ENCODE assay signal across 1 cellular context in the genomic region with DNA sequence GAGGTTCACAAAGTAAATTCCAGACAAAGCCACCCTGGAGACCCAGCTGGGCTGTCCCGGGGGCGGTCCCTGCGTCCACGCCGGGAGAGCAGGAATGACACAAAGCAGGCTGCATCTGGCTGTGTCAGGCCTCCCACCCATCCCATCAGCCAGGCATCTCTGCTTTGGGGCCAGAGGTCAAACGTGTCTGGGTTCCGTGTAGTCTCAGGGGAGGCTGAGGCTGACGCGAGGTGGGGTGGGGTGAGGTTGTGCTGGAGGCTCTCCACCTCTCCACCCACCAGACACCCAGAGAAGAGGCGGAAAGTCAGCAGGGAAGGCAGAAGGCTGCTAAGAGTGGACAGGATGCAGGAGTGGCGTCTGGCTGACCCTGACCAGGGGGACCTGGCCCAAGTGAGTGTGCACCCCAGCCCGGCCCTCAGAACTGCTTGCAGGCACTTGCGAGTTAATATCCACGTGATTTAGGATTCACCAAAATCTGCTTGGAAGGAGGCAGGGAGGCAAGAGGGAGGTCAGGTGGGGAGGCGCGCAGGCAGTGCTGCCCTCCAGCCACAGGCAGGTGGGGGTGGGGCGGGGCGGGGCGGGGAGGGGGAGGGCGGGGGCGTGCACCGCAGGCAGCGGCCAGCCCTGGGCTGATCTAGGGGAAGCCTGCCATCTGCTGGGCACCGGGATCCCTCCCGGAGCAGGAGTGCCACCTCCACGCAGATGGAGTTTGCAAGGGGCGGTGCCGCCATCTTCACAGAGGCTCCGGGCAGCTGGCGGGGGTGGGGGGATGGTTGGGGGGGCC.
TF ChIP-seq lines count a peak whose summit lies in the region.

No MANE protein-coding gene starts in this region.

TF ChIP-seq in HepG2, 621 proteins besides CTCF, POLR2A, EP300 and RAD21 (continued from another document and continues in another):
- TF ChIP-seq MXD3 (CRISPR knock-in tag; IDR thresholded peaks at IDR 0.05) = no peak
- TF ChIP-seq, protein P1, sequence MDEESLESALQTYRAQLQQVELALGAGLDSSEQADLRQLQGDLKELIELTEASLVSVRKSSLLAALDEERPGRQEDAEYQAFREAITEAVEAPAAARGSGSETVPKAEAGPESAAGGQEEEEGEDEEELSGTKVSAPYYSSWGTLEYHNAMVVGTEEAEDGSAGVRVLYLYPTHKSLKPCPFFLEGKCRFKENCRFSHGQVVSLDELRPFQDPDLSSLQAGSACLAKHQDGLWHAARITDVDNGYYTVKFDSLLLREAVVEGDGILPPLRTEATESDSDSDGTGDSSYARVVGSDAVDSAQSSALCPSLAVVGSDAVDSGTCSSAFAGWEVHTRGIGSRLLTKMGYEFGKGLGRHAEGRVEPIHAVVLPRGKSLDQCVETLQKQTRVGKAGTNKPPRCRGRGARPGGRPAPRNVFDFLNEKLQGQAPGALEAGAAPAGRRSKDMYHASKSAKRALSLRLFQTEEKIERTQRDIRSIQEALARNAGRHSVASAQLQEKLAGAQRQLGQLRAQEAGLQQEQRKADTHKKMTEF (CRISPR knock-in tag; IDR thresholded peaks at IDR 0.05) = no peak; the same call in 1 of the 2 replicates
- TF ChIP-seq RFXAP (CRISPR knock-in tag; IDR thresholded peaks at IDR 0.05; ENCODE audit: borderline replicate concordance) = no peak
- TF ChIP-seq ZNF772 (CRISPR knock-in tag; IDR thresholded peaks at IDR 0.05) = no peak; the same call in 1 of the 2 replicates
- TF ChIP-seq SMAD1 (CRISPR knock-in tag; IDR thresholded peaks at IDR 0.05; ENCODE audit: borderline replicate concordance, low read depth) = no peak
- no peak for TF ChIP-seq IKZF1 (IDR thresholded peaks at IDR 0.05)
- no peak for TF ChIP-seq ZNF484 (CRISPR knock-in tag; IDR thresholded peaks at IDR 0.05; ENCODE audit: borderline replicate concordance, low read depth)
- TF ChIP-seq, protein P2, sequence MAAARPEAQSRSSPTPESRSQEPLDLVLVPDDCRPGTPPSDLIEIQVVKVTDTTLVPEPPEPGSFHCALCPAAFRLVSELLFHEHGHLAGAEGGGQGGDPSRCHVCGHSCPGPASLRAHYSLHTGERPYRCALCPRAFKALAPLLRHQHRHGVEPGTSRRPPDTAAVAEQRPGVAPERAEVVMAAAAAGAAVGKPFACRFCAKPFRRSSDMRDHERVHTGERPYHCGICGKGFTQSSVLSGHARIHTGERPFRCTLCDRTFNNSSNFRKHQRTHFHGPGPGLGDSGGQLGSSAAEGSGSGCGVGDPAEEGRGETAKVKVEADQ (CRISPR knock-in tag; IDR thresholded peaks at IDR 0.05; ENCODE audit: borderline replicate concordance) = no peak
- TF ChIP-seq ATF1 (CRISPR knock-in tag; IDR thresholded peaks at IDR 0.05) = no peak
- TF ChIP-seq ZFP41 (CRISPR knock-in tag; IDR thresholded peaks at IDR 0.05; ENCODE audit: borderline replicate concordance) = no peak
- TF ChIP-seq ZC3H4 (CRISPR knock-in tag; IDR thresholded peaks at IDR 0.05; ENCODE audit: borderline replicate concordance) = no peak; the same call in 1 of the 2 replicates
- TF ChIP-seq PCBP2 (optimal IDR thresholded peaks at IDR 0.05; ENCODE audit: low read depth, low read length, poor library complexity, severe bottlenecking) = no peak
- no peak for TF ChIP-seq ZNF44 (CRISPR knock-in tag; IDR thresholded peaks at IDR 0.05)
- no peak for TF ChIP-seq ZFAT (CRISPR knock-in tag; conservative IDR thresholded peaks at IDR 0.05)
- TF ChIP-seq BRCA1 (CRISPR knock-in tag; IDR thresholded peaks at IDR 0.05) = no peak
- TF ChIP-seq ZMYM3 (CRISPR knock-in tag; IDR thresholded peaks at IDR 0.05) = peak; percentile 55; the same call in 1 of the 2 replicates
- TF ChIP-seq ZNF547 (CRISPR knock-in tag; IDR thresholded peaks at IDR 0.05) = no peak
- no peak for TF ChIP-seq RFX3 (CRISPR knock-in tag; IDR thresholded peaks at IDR 0.05)
- no peak for TF ChIP-seq GABPA (IDR thresholded peaks at IDR 0.05; ENCODE audit: low read depth, low read length)
- TF ChIP-seq GABPA (CRISPR knock-in tag; IDR thresholded peaks at IDR 0.05; ENCODE audit: low read depth) = no peak
- no peak for TF ChIP-seq PAX8 (CRISPR knock-in tag; IDR thresholded peaks at IDR 0.05; ENCODE audit: borderline replicate concordance)
- no peak for TF ChIP-seq PHF8 (CRISPR knock-in tag; IDR thresholded peaks at IDR 0.05)
- TF ChIP-seq ZNF816 (CRISPR knock-in tag; IDR thresholded peaks at IDR 0.05; ENCODE audit: borderline replicate concordance) = no peak
- TF ChIP-seq REST (IDR thresholded peaks at IDR 0.05; ENCODE audit: borderline replicate concordance in 1 of 2, low read depth in 1 of 2, low read length in 2 of 2) = no peak
- no peak for TF ChIP-seq ZNF383 (CRISPR knock-in tag; IDR thresholded peaks at IDR 0.05; ENCODE audit: borderline replicate concordance)
- TF ChIP-seq SRY (CRISPR knock-in tag; IDR thresholded peaks at IDR 0.05) = no peak
- peak; percentile 55 for TF ChIP-seq U2AF1 (optimal IDR thresholded peaks at IDR 0.05; ENCODE audit: low read depth, low read length)
- TF ChIP-seq, protein P3, sequence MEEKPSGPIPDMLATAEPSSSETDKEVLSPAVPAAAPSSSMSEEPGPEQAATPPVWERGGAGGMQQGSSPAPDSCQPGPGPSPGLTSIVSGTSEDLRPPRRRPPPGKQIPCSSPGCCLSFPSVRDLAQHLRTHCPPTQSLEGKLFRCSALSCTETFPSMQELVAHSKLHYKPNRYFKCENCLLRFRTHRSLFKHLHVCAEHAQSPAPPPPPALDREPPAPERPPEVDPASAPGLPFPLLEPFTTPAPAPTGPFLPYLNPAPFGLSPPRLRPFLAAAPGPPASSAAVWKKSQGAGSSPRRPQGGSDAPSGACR (CRISPR knock-in tag; IDR thresholded peaks at IDR 0.05) = no peak
- no peak for TF ChIP-seq PRDM15 (CRISPR knock-in tag; IDR thresholded peaks at IDR 0.05)
- no peak for TF ChIP-seq NONO (IDR thresholded peaks at IDR 0.05)
- TF ChIP-seq NONO (CRISPR knock-in tag; conservative IDR thresholded peaks at IDR 0.05) = peak; percentile 3; the same call in 1 of the 2 replicates
- no peak for TF ChIP-seq ZNF263 (CRISPR knock-in tag; IDR thresholded peaks at IDR 0.05)
- TF ChIP-seq FLYWCH1 (CRISPR knock-in tag; IDR thresholded peaks at IDR 0.05) = no peak
- TF ChIP-seq ZBTB40 (IDR thresholded peaks at IDR 0.05) = no peak
- no peak for TF ChIP-seq ZBTB40 (CRISPR knock-in tag; IDR thresholded peaks at IDR 0.05)
- TF ChIP-seq REL (CRISPR knock-in tag; conservative IDR thresholded peaks at IDR 0.05) = no peak
